ENCODE assay signal across 1 cellular context in genomic region chr6:131773284-131773950, GRCh38.
TF ChIP-seq lines count a peak whose summit lies in the region.

No MANE protein-coding gene starts in this region.

TF ChIP-seq in HepG2, 621 proteins besides CTCF, POLR2A, EP300 and RAD21 (continued from another document):
- no peak for TF ChIP-seq U2AF1 (optimal IDR thresholded peaks at IDR 0.05; ENCODE audit: low read depth, low read length)
- no peak for TF ChIP-seq MAFF (IDR thresholded peaks at IDR 0.05; ENCODE audit: low read depth, low read length)
- no peak for TF ChIP-seq PAX8 (CRISPR knock-in tag; IDR thresholded peaks at IDR 0.05; ENCODE audit: borderline replicate concordance)
- TF ChIP-seq ZNF790 (CRISPR knock-in tag; IDR thresholded peaks at IDR 0.05; ENCODE audit: borderline replicate concordance), result no peak
- no peak for TF ChIP-seq SIX1 (CRISPR knock-in tag; IDR thresholded peaks at IDR 0.05; ENCODE audit: borderline replicate concordance)
- TF ChIP-seq ZNF775 (CRISPR knock-in tag; IDR thresholded peaks at IDR 0.05; ENCODE audit: borderline replicate concordance), result no peak
- TF ChIP-seq HBP1 (CRISPR knock-in tag; IDR thresholded peaks at IDR 0.05; ENCODE audit: low read depth), result no peak
- TF ChIP-seq ZMYM3 (CRISPR knock-in tag; IDR thresholded peaks at IDR 0.05), result no peak
- no peak for TF ChIP-seq HMG20B (CRISPR knock-in tag; conservative IDR thresholded peaks at IDR 0.05)
- TF ChIP-seq POGK (CRISPR knock-in tag; conservative IDR thresholded peaks at IDR 0.05), result no peak
